26 cellular contexts compared by ENCODE assay signal in the genomic region with DNA sequence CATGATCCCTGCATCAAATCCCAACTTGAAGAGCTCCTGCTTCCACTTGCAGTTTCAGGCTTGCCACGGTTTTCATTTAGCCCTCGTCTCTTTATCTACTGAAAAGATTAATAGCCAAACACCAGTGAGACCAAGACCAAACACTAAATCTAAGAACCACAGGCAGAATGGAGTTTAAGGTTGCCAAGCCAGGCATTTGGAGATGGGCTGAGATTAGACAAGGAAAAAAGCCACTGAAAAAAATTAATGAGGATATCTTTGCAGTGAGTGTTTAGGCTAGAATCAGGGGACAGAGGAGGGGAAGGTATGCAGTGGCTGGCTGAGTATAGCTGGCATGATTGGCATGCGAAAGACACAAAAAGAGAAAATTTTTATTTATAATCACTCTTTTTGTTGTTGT.
DNase-seq lines count a peak whose midpoint lies in the region; ATAC-seq and TF ChIP-seq lines count a peak whose summit lies in the region.
"Had no signal": no experiment of that assay in that cellular context is flagged by ENCODE, and none has a peak within 500 bp of the region (broad histone marks: within the 10 kb centered on the region; RNA-seq: fewer than 3 reads in every experiment).

No MANE protein-coding gene starts in this region.

- H3K36me3 ChIP-seq in right atrium auricular region, result no peaks in the 10 kb centered on the region
- no peaks in the 10 kb centered on the region for H3K36me3 ChIP-seq in RWPE2 (ENCODE audit: low read depth)
- no peaks in the 10 kb centered on the region for H3K36me3 ChIP-seq in psoas muscle (ENCODE audit: insufficient read depth in 1 of 2, low read depth in 1 of 2)
- H3K36me3 ChIP-seq: BE2C, gastrocnemius medialis, sigmoid colon, SJSA1, transverse colon had no signal

- H3K4me3 ChIP-seq in right cardiac atrium (ENCODE audit: low read length), result no peak overlapping the region
- no peak overlapping the region for H3K4me3 ChIP-seq in right atrium auricular region
- H3K4me3 ChIP-seq in RWPE2 (ENCODE audit: severe bottlenecking), result no peak overlapping the region
- H3K4me3 ChIP-seq in psoas muscle, result no peak overlapping the region
- H3K4me3 ChIP-seq: coronary artery, gastrocnemius medialis, K562, mucosa of descending colon, sigmoid colon, SJSA1, transverse colon had no signal

- H3K9me3 ChIP-seq in right cardiac atrium (ENCODE audit: control insufficient read depth, low read length), result no peaks in the 10 kb centered on the region
- no peaks in the 10 kb centered on the region for H3K9me3 ChIP-seq in right atrium auricular region
- H3K9me3 ChIP-seq in RWPE2 (ENCODE audit: severe bottlenecking), result no peaks in the 10 kb centered on the region
- H3K9me3 ChIP-seq in psoas muscle, result no peaks in the 10 kb centered on the region
- H3K9me3 ChIP-seq: BE2C, gastrocnemius medialis, mucosa of descending colon, sigmoid colon, SJSA1, transverse colon had no signal

- intact Hi-C loops in right cardiac atrium (cut with DNase I) (no loop called here), psoas muscle (cut with DNase I) (no loop called here)

- 58% methylated on average over 3 of the region's 3 CpGs for WGBS in right cardiac atrium
- WGBS in psoas muscle, 3 donors, result 67 to 84% (median 74%) methylated on average over 3 of the region's 3 CpGs

- H3K4me1 ChIP-seq in right cardiac atrium (ENCODE audit: control insufficient read depth, insufficient read depth, low read length) (peaks cover 9% of the 10 kb centered on the region), right atrium auricular region (peaks cover 0 to 29% of the 10 kb centered on the region in 2 donors), RWPE2 (ENCODE audit: insufficient read depth, poor library complexity, severe bottlenecking) (peaks cover 26% of the 10 kb centered on the region), psoas muscle (no peaks in the 10 kb centered on the region)
- H3K4me1 ChIP-seq: BE2C, gastrocnemius medialis, SJSA1, transverse colon had no signal

- ATAC-seq in right cardiac atrium, result no peak
- no peak for ATAC-seq in RWPE2 (ENCODE audit: low read depth)
- no peak for ATAC-seq in GM21576 (IDR thresholded peaks at IDR 0.05; ENCODE audit: unreplicated experiment)
- no peak for ATAC-seq in HG03139 (IDR thresholded peaks at IDR 0.05; ENCODE audit: unreplicated experiment)
- ATAC-seq in psoas muscle, result no peak
- ATAC-seq: activated naive CD8-positive, alpha-beta T cell treated with anti-CD3 and anti-CD28 coated beads, Interleukin-2, amount 50 U/mL, for 24 hours; esophagus mucosa; gastrocnemius medialis; K562; mucosa of descending colon; stimulated activated naive CD8-positive, alpha-beta T cell treated with anti-CD3 and anti-CD28 coated beads, Interleukin-15, amount 100 ng/mL, for 72 hours had no signal

- no peak for TF ChIP-seq CTCF in right atrium auricular region (IDR thresholded peaks at IDR 0.05)
- no peak for TF ChIP-seq CTCF in RWPE2 (IDR thresholded peaks at IDR 0.05; ENCODE audit: poor library complexity, severe bottlenecking)
- TF ChIP-seq CTCF in psoas muscle (IDR thresholded peaks at IDR 0.05), result no peak

- H3K27ac ChIP-seq in right cardiac atrium (ENCODE audit: low read length), result peak overlapping the region; percentile 48
- H3K27ac ChIP-seq in right atrium auricular region, result peak overlapping the region in 1 of 2 donors; percentile 68
- H3K27ac ChIP-seq in RWPE2 (ENCODE audit: poor library complexity, severe bottlenecking), result peak overlapping the region; percentile 52
- no peak overlapping the region for H3K27ac ChIP-seq in psoas muscle
- H3K27ac ChIP-seq: gastrocnemius medialis, sigmoid colon, SJSA1, transverse colon had no signal

- no peaks in the 10 kb centered on the region for H3K27me3 ChIP-seq in right cardiac atrium (ENCODE audit: control insufficient read depth, insufficient read depth)
- no peaks in the 10 kb centered on the region for H3K27me3 ChIP-seq in right atrium auricular region
- H3K27me3 ChIP-seq in RWPE2 (ENCODE audit: insufficient read depth, poor library complexity, severe bottlenecking), result no peaks in the 10 kb centered on the region
- no peaks in the 10 kb centered on the region for H3K27me3 ChIP-seq in psoas muscle (ENCODE audit: insufficient read depth in 3 of 3, low read length in 2 of 3)
- H3K27me3 ChIP-seq: BE2C, gastrocnemius medialis, sigmoid colon, SJSA1, transverse colon had no signal

- DNase-seq in right cardiac atrium (no peak), right atrium auricular region (ENCODE audit: low spot score) (no peak), RWPE2 (ENCODE audit: low spot score) (no peak), islet precursor cell (peak; percentile 10), NCI-H1105 (lab: John Stamatoyannopoulos, UW) (no peak), psoas muscle (no peak)
- DNase-seq: activated CD4-positive, alpha-beta T cell treated with anti-CD3 and anti-CD28 coated beads for 1 hour; activated gamma-delta T cell; activated naive CD8-positive, alpha-beta T cell treated with anti-CD3 and anti-CD28 coated beads, Interleukin-2, amount 50 U/mL, for 24 hours; BE2C; DMS79; gastrocnemius medialis; mucosa of descending colon; NCI-H1436 treated with DMSO at 0.1 percent for 48 hours; NCI-H524; nephron progenitor cell; NK-92 treated with Interleukin-12 subunit alpha and Interleukin-12 subunit beta, amount 100 ng/mL, for 24 hours; sigmoid colon; stimulated activated naive CD8-positive, alpha-beta T cell treated with anti-CD3 and anti-CD28 coated beads, Interleukin-15, amount 100 ng/mL, for 72 hours; transverse colon had no signal
